ENCODE assay signal across 28 cellular contexts in genomic region chr5:107993341-107993740, GRCh38.
"Had no signal": no experiment of that assay in that cellular context is flagged by ENCODE, and none has a peak within 500 bp of the region (broad histone marks: within the 10 kb centered on the region; RNA-seq: fewer than 3 reads in every experiment).

No MANE protein-coding gene starts in this region.

- H3K36me3 ChIP-seq: neural progenitor cell, ovary, suprapubic skin, tibial artery, transverse colon, upper lobe of right lung, uterus had no signal

- H2AFZ ChIP-seq: neural progenitor cell, parathyroid adenoma had no signal

- H3K79me2 ChIP-seq: parathyroid adenoma had no signal

- H3K4me1 ChIP-seq: parathyroid adenoma, psoas muscle, suprapubic skin, testis, tibial artery, transverse colon, upper lobe of right lung, uterus had no signal

- DNase-seq: natural killer cell; occipital lobe; ovary; posterior cingulate gyrus; psoas muscle; right cardiac atrium; spleen; stimulated activated CD4-positive, alpha-beta T cell treated with anti-CD3 and anti-CD28 coated beads, Interleukin-12 subunit alpha, Interleukin-12 subunit beta, amount 100 ng/mL, for 4 hours; stimulated activated CD4-positive, alpha-beta T cell treated with anti-CD3 and anti-CD28 coated beads, Interleukin-1b, Interleukin-23, amount 100 ng/mL, for 48 hours; stimulated activated CD4-positive, alpha-beta T cell treated with anti-CD3 and anti-CD28 coated beads, Interleukin-4, amount 100 ng/mL, for 1 hour; stimulated activated CD4-positive, alpha-beta T cell treated with anti-CD3 and anti-CD28 coated beads, Interleukin-4, amount 100 ng/mL, for 4 hours; stimulated activated CD8-positive, alpha-beta memory T cell treated with anti-CD3 and anti-CD28 coated beads, Interleukin-4, amount 100 ng/mL, for 48 hours; stimulated activated naive CD4-positive, alpha-beta T cell; stimulated activated naive CD8-positive, alpha-beta T cell treated with anti-CD3 and anti-CD28 coated beads, Interleukin-15, amount 100 ng/mL, for 72 hours; stimulated activated naive CD8-positive, alpha-beta T cell treated with anti-CD3 and anti-CD28 coated beads, Interleukin-15, Interleukin-2, amounts not matched to agents 100 U/mL and 50 U/mL, for 24 hours; substantia nigra; testis; tibial artery; transverse colon; upper lobe of right lung; uterus had no signal

- H3K27me3 ChIP-seq: neural progenitor cell, ovary, spleen, suprapubic skin, testis, tibial artery, transverse colon, upper lobe of right lung, uterus had no signal

- H3K9ac ChIP-seq: neural progenitor cell, parathyroid adenoma had no signal

- H3K4me3 ChIP-seq: neural progenitor cell, ovary, psoas muscle, skin epidermis, smooth muscle cell, spleen, suprapubic skin, testis, tibial artery, transverse colon, upper lobe of right lung, uterus had no signal

- ATAC-seq: natural killer cell; psoas muscle; right cardiac atrium; sciatic nerve; stimulated activated memory B cell treated with anti-CD40 and anti-IgM and Interleukin-4, amounts not matched to agents 10 μg/mL and 1 μg/mL and 100 μg/mL, for 72 hours; stimulated activated naive CD8-positive, alpha-beta T cell treated with anti-CD3 and anti-CD28 coated beads, Interleukin-15, amount 100 ng/mL, for 72 hours; stimulated activated naive CD8-positive, alpha-beta T cell treated with anti-CD3 and anti-CD28 coated beads, Interleukin-15, Interleukin-2, amounts not matched to agents 100 U/mL and 50 U/mL, for 24 hours; upper lobe of right lung had no signal

- H3K9me3 ChIP-seq: ovary, psoas muscle, spleen, suprapubic skin, testis, tibial artery, transverse colon, upper lobe of right lung, uterus had no signal

- H3K4me2 ChIP-seq: neural progenitor cell, smooth muscle cell had no signal

- H3K27ac ChIP-seq: neural progenitor cell, ovary, parathyroid adenoma, psoas muscle, skin epidermis, spleen, suprapubic skin, testis, tibial artery, transverse colon, upper lobe of right lung, uterus had no signal
